1 cellular context compared by ENCODE assay signal in the genomic region with DNA sequence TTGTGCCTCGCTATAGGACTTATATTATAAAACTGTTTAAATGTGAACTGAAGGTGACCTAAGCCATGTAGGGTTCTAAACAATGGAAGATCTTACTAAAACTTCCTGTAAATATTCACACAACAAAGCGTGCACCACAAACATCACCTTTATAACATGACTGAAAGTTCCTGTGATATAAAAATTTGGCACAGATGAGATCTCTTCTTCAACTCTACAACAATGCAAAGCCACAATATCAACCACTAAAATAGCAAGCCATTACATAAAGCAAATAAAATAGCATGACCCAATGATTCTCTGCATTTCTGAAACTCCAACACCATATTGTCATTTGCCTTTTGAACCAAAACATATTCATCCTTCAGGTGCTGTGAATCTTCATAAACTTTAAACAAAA.
TF ChIP-seq lines count a peak whose summit lies in the region.

No MANE protein-coding gene starts in this region.

TF ChIP-seq in K562, 482 proteins besides CTCF, POLR2A, EP300 and RAD21 (continued from another document):
- TF ChIP-seq MECOM (CRISPR knock-in tag; IDR thresholded peaks at IDR 0.05) (peak; percentile 58; the same call in 1 of the 2 replicates), TBL1XR1 (IDR thresholded peaks at IDR 0.05; ENCODE audit: low read length in 2 of 2) (0 out of 4 replicates have a peak, but pooled peaks of 1 of the 2 experiments have one; percentile 6)
